Comparison of ENCODE assay signal across 18 cellular contexts in the genomic region with DNA sequence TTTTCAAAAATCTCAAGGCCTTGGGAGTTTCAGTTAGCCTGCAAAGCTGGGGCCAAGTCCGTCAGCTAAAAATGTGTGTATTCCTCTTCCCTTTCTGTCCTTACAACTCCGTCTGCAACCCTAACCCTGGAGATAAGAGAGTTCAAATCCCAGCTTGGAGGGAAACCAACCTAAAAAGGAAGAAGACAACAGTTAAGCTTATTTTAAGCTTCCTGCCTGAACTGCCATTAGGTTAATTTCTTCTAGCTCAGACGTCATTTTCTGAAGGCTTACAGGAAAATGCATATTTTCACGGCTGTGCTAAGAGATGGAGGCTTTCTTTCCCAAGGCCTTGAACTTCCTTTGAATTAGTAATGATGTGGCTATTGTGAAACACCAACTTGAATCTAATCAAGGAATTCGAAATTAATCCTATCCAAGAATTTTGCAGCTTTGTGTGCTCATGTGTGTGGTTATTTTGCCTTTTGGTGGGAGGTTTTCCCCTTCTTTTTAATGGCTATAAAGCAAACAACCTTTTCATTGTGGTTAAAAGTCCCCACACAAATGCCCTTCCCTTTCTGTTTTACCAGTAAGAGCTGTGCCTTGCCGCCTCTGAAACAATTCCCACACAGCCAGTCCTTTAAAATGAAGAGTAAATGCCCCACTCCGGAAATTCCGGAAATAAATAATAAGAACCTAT.
DNase-seq lines count a peak whose midpoint lies in the region; ATAC-seq and TF ChIP-seq lines count a peak whose summit lies in the region.
"Had no signal": no experiment of that assay in that cellular context is flagged by ENCODE, and none has a peak within 500 bp of the region (broad histone marks: within the 10 kb centered on the region; RNA-seq: fewer than 3 reads in every experiment).

No MANE protein-coding gene starts in this region.

- H3K79me2 ChIP-seq in MM.1S (ENCODE audit: low read length): no peaks in the 10 kb centered on the region

- H3K4me1 Mint-ChIP-seq in activated T-cell treated with anti-CD3 and anti-CD28 coated beads, Interleukin-2, amount 50 U/mL, for 24 hours (ENCODE audit: low read depth): peaks cover 17% of the 10 kb centered on the region

- no peaks in the 10 kb centered on the region for H3K79me1 ChIP-seq in mesenchymal stem cell (replicated peaks; ENCODE audit: low read length, poor library complexity, severe bottlenecking)

- no peak overlapping the region for H3K27ac Mint-ChIP-seq in activated T-cell treated with anti-CD3 and anti-CD28 coated beads, Interleukin-2, amount 50 U/mL, for 24 hours
- H3K27ac Mint-ChIP-seq: activated CD8-positive, alpha-beta T cell treated with anti-CD3 and anti-CD28 coated beads, Interleukin-2, amount 10 ng/mL, durations not matched to agents 7 days and 5 days; activated T-helper 17 cell treated with anti-CD3 and anti-CD28 coated beads, Interleukin-2, amount 50 U/mL, for 72 hours; CD8-positive, alpha-beta T cell had no signal

- H4K20me1 ChIP-seq in MM.1S (ENCODE audit: insufficient read depth, low read length): no peaks in the 10 kb centered on the region

- no peaks in the 10 kb centered on the region for H3K27me3 ChIP-seq in MM.1S (replicated peaks; ENCODE audit: insufficient read depth, low read length)
- no peaks in the 10 kb centered on the region for H3K27me3 ChIP-seq in mesenchymal stem cell (ENCODE audit: control insufficient read depth in 1 of 2, insufficient read depth in 1 of 2, low read length in 2 of 2)

- H3K27me3 Mint-ChIP-seq in activated T-cell treated with anti-CD3 and anti-CD28 coated beads, Interleukin-2, amount 50 U/mL, for 24 hours: no peaks in the 10 kb centered on the region
- H3K27me3 Mint-ChIP-seq: activated T-helper 17 cell treated with anti-CD3 and anti-CD28 coated beads, Interleukin-2, amount 50 U/mL, for 72 hours had no signal

- no peak for ATAC-seq in omental fat pad (ENCODE audit: low FRiP score)
- ATAC-seq: activated CD8-positive, alpha-beta T cell treated with anti-CD3 and anti-CD28 coated beads, Interleukin-2, amount 10 ng/mL, durations not matched to agents 7 days and 5 days; activated T-helper 17 cell treated with anti-CD3 and anti-CD28 coated beads, Interleukin-2, amount 50 U/mL, for 72 hours; CD8-positive, alpha-beta T cell; SK-N-SH treated with all-trans-retinoic acid at 6 μM for 48 hours had no signal

- H3K9me3 ChIP-seq in MM.1S (replicated peaks; ENCODE audit: insufficient read depth, low read length) (no peaks in the 10 kb centered on the region), mesenchymal stem cell (ENCODE audit: control insufficient read depth, low read length) (no peaks in the 10 kb centered on the region)

- no peak overlapping the region for H2AFZ ChIP-seq in MM.1S (ENCODE audit: low read length)
- H2AFZ ChIP-seq in mesenchymal stem cell (ENCODE audit: low read depth, low read length): no peak overlapping the region

- H3K4me2 ChIP-seq in MM.1S (ENCODE audit: low read depth, low read length): no peak overlapping the region
- no peak overlapping the region for H3K4me2 ChIP-seq in mesenchymal stem cell (ENCODE audit: low read length, poor library complexity, severe bottlenecking)

- DNase-seq in A172 (ENCODE audit: low spot score): peak; percentile 14
- DNase-seq in MM.1S: no peak
- DNase-seq in cardiac fibroblast (ENCODE audit: low read depth in 2 of 2): peak; percentile 31 to 90
- no peak for DNase-seq in mesenchymal stem cell
- DNase-seq in NCI-H524 treated with DMSO at 0.1 percent for 48 hours (lab: John Stamatoyannopoulos, UW): no peak
- no peak for DNase-seq in activated T-cell treated with anti-CD3 and anti-CD28 coated beads, Interleukin-2, amount 50 U/mL, for 24 hours
- no peak for DNase-seq in omental fat pad (ENCODE audit: low spot score)
- no peak for DNase-seq in NCI-H446 (lab: John Stamatoyannopoulos, UW)
- DNase-seq: activated CD8-positive, alpha-beta T cell treated with anti-CD3 and anti-CD28 coated beads, Interleukin-2, amount 10 ng/mL, durations not matched to agents 7 days and 5 days; anterior cingulate cortex; CD8-positive, alpha-beta T cell; islet precursor cell; NCI-H187; OCI-M1 had no signal

- H3K14ac ChIP-seq in mesenchymal stem cell (ENCODE audit: low read length in 2 of 2): no peak overlapping the region

- H2BK5ac ChIP-seq in mesenchymal stem cell (ENCODE audit: low read depth, low read length, poor library complexity, severe bottlenecking): no peak overlapping the region

- no peak overlapping the region for H2BK120ac ChIP-seq in mesenchymal stem cell (ENCODE audit: low read depth, low read length)

- peak overlapping the region; percentile 74; the same call in 1 of the 2 replicates for H3K27ac ChIP-seq in MM.1S (ENCODE audit: low read length)
- H3K27ac ChIP-seq in mesenchymal stem cell (ENCODE audit: low read length, poor library complexity, severe bottlenecking): no peak overlapping the region
- H3K27ac ChIP-seq: HL-60, VCaP had no signal

- H3K18ac ChIP-seq in mesenchymal stem cell (ENCODE audit: low read depth in 1 of 2, low read length in 2 of 2): no peak overlapping the region

- H2BK12ac ChIP-seq in mesenchymal stem cell (ENCODE audit: low read length in 2 of 2): no peak overlapping the region

- no peak overlapping the region for H4K91ac ChIP-seq in mesenchymal stem cell (ENCODE audit: low read length)

- H3K9ac ChIP-seq in MM.1S (ENCODE audit: low read length) (no peak overlapping the region), mesenchymal stem cell (ENCODE audit: low read length) (no peak overlapping the region)

- H3K4me1 ChIP-seq in MM.1S (ENCODE audit: low read length): peaks cover 45% of the 10 kb centered on the region
- H3K4me1 ChIP-seq in mesenchymal stem cell (ENCODE audit: control insufficient read depth, insufficient read depth, low read depth, low read length): no peaks in the 10 kb centered on the region

- H3K4me3 ChIP-seq in MM.1S (ENCODE audit: low read length) (no peak overlapping the region), cardiac fibroblast (replicated peaks in 1 of 2; ENCODE audit: low read depth in 2 of 2, low read length in 2 of 2) (no peak overlapping the region), mesenchymal stem cell (ENCODE audit: insufficient read depth in 1 of 2, low read depth in 1 of 2, low read length in 2 of 2) (no peak overlapping the region)

- peaks cover 20% of the 10 kb centered on the region for H3F3A ChIP-seq in MM.1S (ENCODE audit: insufficient read depth, low read length)

- WGBS in mesenchymal stem cell: 88% methylated on average over 7 of the region's 8 CpGs

- peak overlapping the region; percentile 26 for H2AK5ac ChIP-seq in mesenchymal stem cell (ENCODE audit: low read length, severe bottlenecking)

- H3K36me3 ChIP-seq in MM.1S (replicated peaks; ENCODE audit: insufficient read depth, low read length) (no peaks in the 10 kb centered on the region), mesenchymal stem cell (ENCODE audit: control insufficient read depth in 1 of 2, insufficient read depth in 2 of 2, low read depth in 1 of 2, low read length in 2 of 2) (no peaks in the 10 kb centered on the region)

- H3K9me3 Mint-ChIP-seq in activated T-cell treated with anti-CD3 and anti-CD28 coated beads, Interleukin-2, amount 50 U/mL, for 24 hours: no peaks in the 10 kb centered on the region
- H3K9me3 Mint-ChIP-seq: activated T-helper 17 cell treated with anti-CD3 and anti-CD28 coated beads, Interleukin-2, amount 50 U/mL, for 72 hours; CD8-positive, alpha-beta T cell had no signal

- H2BK15ac ChIP-seq in mesenchymal stem cell (ENCODE audit: low read depth, poor library complexity, severe bottlenecking): no peak overlapping the region

- no peaks in the 10 kb centered on the region for H3K36me3 Mint-ChIP-seq in activated T-cell treated with anti-CD3 and anti-CD28 coated beads, Interleukin-2, amount 50 U/mL, for 24 hours (ENCODE audit: low read depth)
- H3K36me3 Mint-ChIP-seq: CD8-positive, alpha-beta T cell had no signal

- no peak overlapping the region for H3K4me3 Mint-ChIP-seq in activated T-cell treated with anti-CD3 and anti-CD28 coated beads, Interleukin-2, amount 50 U/mL, for 24 hours
- H3K4me3 Mint-ChIP-seq: activated CD8-positive, alpha-beta T cell treated with anti-CD3 and anti-CD28 coated beads, Interleukin-2, amount 10 ng/mL, durations not matched to agents 7 days and 5 days; activated T-helper 17 cell treated with anti-CD3 and anti-CD28 coated beads, Interleukin-2, amount 50 U/mL, for 72 hours; CD8-positive, alpha-beta T cell had no signal

- no peak overlapping the region for H3K23ac ChIP-seq in mesenchymal stem cell (ENCODE audit: low read length in 2 of 2)

- H4K8ac ChIP-seq in mesenchymal stem cell (ENCODE audit: low read length): no peak overlapping the region

- H3K9me2 ChIP-seq in MM.1S (replicated peaks; ENCODE audit: insufficient read depth, low read length): no peaks in the 10 kb centered on the region

- no peak overlapping the region for H3K4ac ChIP-seq in mesenchymal stem cell (ENCODE audit: low read depth in 1 of 2, low read length in 2 of 2)

- TF ChIP-seq CTCF in MM.1S (IDR thresholded peaks at IDR 0.05; ENCODE audit: low read length): no peak
- TF ChIP-seq CTCF in cardiac fibroblast (IDR thresholded peaks at IDR 0.05; ENCODE audit: low read depth, low read length): no peak
- no peak for TF ChIP-seq CTCF in omental fat pad (IDR thresholded peaks at IDR 0.05)

Comparison
In these comparisons a context has a peak if more than half of its experiments do, and no peak if none do; other contexts are left out.
1. DNase-seq: peak in A172 (single experiment) and cardiac fibroblast (2 of 2); none in MM.1S (single experiment), mesenchymal stem cell (single experiment), NCI-H524 treated with DMSO at 0.1 percent for 48 hours (single experiment), activated T-cell treated with anti-CD3 and anti-CD28 coated beads, Interleukin-2, amount 50 U/mL, for 24 hours (single experiment), omental fat pad (single experiment) and NCI-H446 (0 of 2).